ENCODE assay signal across 8 cellular contexts in genomic region chr6:83057705-83058321, GRCh38. TPM values are rescaled to one million over a fixed set of nuclear protein-coding genes. Genes with fewer than 3 reads are reported as not detected.
DNase-seq lines count a peak whose midpoint lies in the region; ATAC-seq and TF ChIP-seq lines count a peak whose summit lies in the region.

No MANE protein-coding gene starts in this region.

- H3K27me3 ChIP-seq in RWPE2 (ENCODE audit: insufficient read depth, poor library complexity, severe bottlenecking), result no peaks in the 10 kb centered on the region
- no peaks in the 10 kb centered on the region for H3K27me3 ChIP-seq in naive thymus-derived CD4-positive, alpha-beta T cell (ENCODE audit: control insufficient read depth in 2 of 2, insufficient read depth in 2 of 2, low read length in 2 of 2)

- peak; percentile 87 for TF ChIP-seq CTCF in RWPE2 (IDR thresholded peaks at IDR 0.05; ENCODE audit: poor library complexity, severe bottlenecking)
- TF ChIP-seq CTCF in epithelial cell of esophagus (IDR thresholded peaks at IDR 0.05; ENCODE audit: insufficient read depth, low read depth, low read length, missing control alignments), result peak; percentile 86

- peak; percentile 83 for ATAC-seq in GM21723 (IDR thresholded peaks at IDR 0.05; ENCODE audit: unreplicated experiment)
- peak; percentile 79 for ATAC-seq in RWPE2 (ENCODE audit: low read depth)
- ATAC-seq in naive thymus-derived CD4-positive, alpha-beta T cell, result peak; percentile 63
- no peak for ATAC-seq in activated CD4-positive, CD25-positive, alpha-beta regulatory T cell treated with anti-CD3 and anti-CD28 coated beads, Interleukin-2, amount 50 U/mL, for 24 hours

- H3K27ac ChIP-seq in RWPE2 (ENCODE audit: poor library complexity, severe bottlenecking), result no peak overlapping the region
- H3K27ac ChIP-seq in naive thymus-derived CD4-positive, alpha-beta T cell (ENCODE audit: low read depth, low read length), result no peak overlapping the region

- peaks cover 0 to 21% (median 15%) of the 10 kb centered on the region in 7 donors for H3K4me1 Mint-ChIP-seq in naive thymus-derived CD4-positive, alpha-beta T cell

- DNase-seq in stimulated activated CD4-positive, alpha-beta T cell treated with anti-CD3 and anti-CD28 coated beads, Interleukin-4, amount 100 ng/mL, for 24 hours, result peak; percentile 6
- DNase-seq in stimulated activated CD4-positive, alpha-beta T cell treated with anti-CD3 and anti-CD28 coated beads, Interleukin-12 subunit alpha, Interleukin-12 subunit beta, amount 100 ng/mL, for 4 hours, result no peak
- DNase-seq in HUDEP-2 (lab: John Stamatoyannopoulos, UW; ENCODE audit: unreplicated experiment in 76 of 76) (peak in 40 of 76 experiments; percentile 6 to 69 (median 28)), RWPE2 (ENCODE audit: low spot score) (no peak), epithelial cell of esophagus (ENCODE audit: low read depth) (peak; percentile 66)
- DNase-seq in naive thymus-derived CD4-positive, alpha-beta T cell, result peak in 3 of 9 donors; percentile 10 to 19 (median 13)

- H3K27me3 Mint-ChIP-seq in naive thymus-derived CD4-positive, alpha-beta T cell, result no peaks in the 10 kb centered on the region

- H3K36me3 Mint-ChIP-seq in naive thymus-derived CD4-positive, alpha-beta T cell, result peaks cover 3 to 40% (median 8%) of the 10 kb centered on the region in 5 donors

- H3K27ac Mint-ChIP-seq in naive thymus-derived CD4-positive, alpha-beta T cell, result peak overlapping the region in 1 of 9 donors; percentile 6

- no peaks in the 10 kb centered on the region for H3K9me3 Mint-ChIP-seq in naive thymus-derived CD4-positive, alpha-beta T cell

- POLR2A ChIA-PET in naive thymus-derived CD4-positive, alpha-beta T cell (lab: Charles Lee), result no interaction called here

- H3K4me3 ChIP-seq in RWPE2 (ENCODE audit: severe bottlenecking), result no peak overlapping the region
- no peak overlapping the region for H3K4me3 ChIP-seq in epithelial cell of esophagus (ENCODE audit: low read length)
- no peak overlapping the region for H3K4me3 ChIP-seq in naive thymus-derived CD4-positive, alpha-beta T cell (ENCODE audit: low read length)

- CTCF ChIA-PET in naive thymus-derived CD4-positive, alpha-beta T cell (lab: Charles Lee), result interaction anchor here (0.6 to 2.3 kb wide), 6 partner anchors 9 to 1345 kb away, joined by 3 to 7 read pairs (median 4); partner anchors contain the start of genes IBTK and UBE3D

- H3K4me1 ChIP-seq in RWPE2 (ENCODE audit: insufficient read depth, poor library complexity, severe bottlenecking), result no peaks in the 10 kb centered on the region
- H3K4me1 ChIP-seq in naive thymus-derived CD4-positive, alpha-beta T cell (ENCODE audit: control insufficient read depth in 2 of 2, insufficient read depth in 2 of 2, low read length in 2 of 2), result no peaks in the 10 kb centered on the region

- intact Hi-C loops in naive thymus-derived CD4-positive, alpha-beta T cell (cut with micrococcal nuclease), result no loop called here

- no peaks in the 10 kb centered on the region for H3K9me3 ChIP-seq in RWPE2 (ENCODE audit: severe bottlenecking)
- no peaks in the 10 kb centered on the region for H3K9me3 ChIP-seq in naive thymus-derived CD4-positive, alpha-beta T cell (ENCODE audit: control insufficient read depth in 2 of 3, low read length in 3 of 3)

- H3K4me3 Mint-ChIP-seq in naive thymus-derived CD4-positive, alpha-beta T cell, result no peak overlapping the region

- H3K36me3 ChIP-seq in RWPE2 (ENCODE audit: low read depth), result peaks cover 4% of the 10 kb centered on the region; the same call in 1 of the 2 replicates
- H3K36me3 ChIP-seq in naive thymus-derived CD4-positive, alpha-beta T cell (ENCODE audit: control insufficient read depth in 2 of 3, insufficient read depth in 3 of 3, low read length in 3 of 3), result peaks cover 0 to 3% (median 0%) of the 10 kb centered on the region in 3 experiments

RNA-seq across cellular contexts. Expression of gene UBE3D, which starts 7.8 kb away (rescaled TPM):
- total RNA-seq in naive thymus-derived CD4-positive, alpha-beta T cell, result 1 to 10 TPM; 6.0 to 9.3 (median 7.4) TPM
- polyA plus RNA-seq in naive thymus-derived CD4-positive, alpha-beta T cell, result 1 to 10 TPM; 5.8 to 7.5 TPM

RNA-seq across cellular contexts. Expression of gene DOP1A, which starts 9.7 kb away (rescaled TPM):
- total RNA-seq in naive thymus-derived CD4-positive, alpha-beta T cell, result 10 to 100 TPM; 13.6 to 33.9 (median 25.7) TPM
- 1 to 10 TPM; 5.9 to 6.3 TPM for polyA plus RNA-seq in naive thymus-derived CD4-positive, alpha-beta T cell

Comparison
In these comparisons a context has a peak if more than half of its experiments do, and no peak if none do; other contexts are left out.
1. DNase-seq: peak in stimulated activated CD4-positive, alpha-beta T cell treated with anti-CD3 and anti-CD28 coated beads, Interleukin-4, amount 100 ng/mL, for 24 hours (single experiment), HUDEP-2 (40 of 76) and epithelial cell of esophagus (single experiment); none in stimulated activated CD4-positive, alpha-beta T cell treated with anti-CD3 and anti-CD28 coated beads, Interleukin-12 subunit alpha, Interleukin-12 subunit beta, amount 100 ng/mL, for 4 hours (single experiment) and RWPE2 (single experiment).
2. ATAC-seq: peak in GM21723 (single experiment), RWPE2 (single experiment) and naive thymus-derived CD4-positive, alpha-beta T cell (single experiment); none in activated CD4-positive, CD25-positive, alpha-beta regulatory T cell treated with anti-CD3 and anti-CD28 coated beads, Interleukin-2, amount 50 U/mL, for 24 hours (0 of 2).